24 cellular contexts compared by ENCODE assay signal in genomic region chr1:185938396-185938795, GRCh38.
DNase-seq lines count a peak whose midpoint lies in the region; ATAC-seq, FAIRE-seq and TF ChIP-seq lines count a peak whose summit lies in the region.
"Had no signal": no experiment of that assay in that cellular context is flagged by ENCODE, and none has a peak within 500 bp of the region (broad histone marks: within the 10 kb centered on the region; RNA-seq: fewer than 3 reads in every experiment).

No MANE protein-coding gene starts in this region.

- no peak overlapping the region for H2AK5ac ChIP-seq in IMR-90 (ENCODE audit: low read depth, low read length)

- CTCF ChIA-PET in IMR-90 (lab: Yijun Ruan, JAX): no interaction called here

- no peak overlapping the region for H2BK15ac ChIP-seq in IMR-90 (ENCODE audit: low read depth, low read length)

- H2AFZ ChIP-seq in IMR-90 (replicated peaks; ENCODE audit: low read length, poor library complexity) (no peak overlapping the region), astrocyte (ENCODE audit: low read depth, low read length) (no peak overlapping the region)

- TF ChIP-seq CTCF in IMR-90 (conservative IDR thresholded peaks at IDR 0.05; ENCODE audit: low read depth, low read length) (no peak), astrocyte (IDR thresholded peaks at IDR 0.05; ENCODE audit: insufficient read depth, low read depth, low read length) (no peak)

- no peaks in the 10 kb centered on the region for H3K27me3 Mint-ChIP-seq in astrocyte (ENCODE audit: low read depth, unreplicated experiment)
- H3K27me3 Mint-ChIP-seq: progenitor cell of endocrine pancreas had no signal

- H3K27ac ChIP-seq in IMR-90 (ENCODE audit: insufficient read depth, low read length) (no peak overlapping the region), astrocyte (ENCODE audit: low read depth, low read length) (no peak overlapping the region)
- H3K27ac ChIP-seq: 22Rv1, skin epidermis, upper lobe of right lung had no signal

- H2BK120ac ChIP-seq in IMR-90 (ENCODE audit: low read depth, low read length): no peak overlapping the region

- H3K18ac ChIP-seq in IMR-90 (ENCODE audit: low read depth, low read length): no peak overlapping the region

- FAIRE-seq in astrocyte (lab: Jason Lieb, UNC): no peak

- H3K4me2 ChIP-seq in IMR-90 (ENCODE audit: low read depth, low read length) (peak overlapping the region; percentile 40; the same call in 1 of the 2 replicates), astrocyte (ENCODE audit: low read length) (no peak overlapping the region)

- no peak for ATAC-seq in IMR-90 (ENCODE audit: low read depth)
- ATAC-seq in HG03571 (IDR thresholded peaks at IDR 0.05; ENCODE audit: unreplicated experiment): no peak
- ATAC-seq: activated CD8-positive, alpha-beta T cell treated with anti-CD3 and anti-CD28 coated beads, Interleukin-2, amount 10 ng/mL, durations not matched to agents 7 days and 5 days; activated naive CD4-positive, alpha-beta T cell treated with anti-CD3 and anti-CD28 coated beads, Interleukin-2, amount 50 U/mL, for 72 hours; activated T-cell treated with anti-CD3 and anti-CD28 coated beads, Interleukin-2, amount 50 U/mL, for 4 hours; left colon; upper lobe of right lung had no signal

- no peak overlapping the region for H3K4me3 ChIP-seq in IMR-90 (ENCODE audit: insufficient read depth, low read depth, low read length)
- no peak overlapping the region for H3K4me3 ChIP-seq in astrocyte (ENCODE audit: insufficient read depth, low read depth, low read length)
- H3K4me3 ChIP-seq: skin epidermis, upper lobe of right lung had no signal

- no peak overlapping the region for H2BK5ac ChIP-seq in IMR-90 (ENCODE audit: low read depth, low read length, poor library complexity, severe bottlenecking)

- H3K27ac Mint-ChIP-seq in astrocyte (ENCODE audit: unreplicated experiment): peak overlapping the region; percentile 18
- H3K27ac Mint-ChIP-seq: activated CD8-positive, alpha-beta T cell treated with anti-CD3 and anti-CD28 coated beads, Interleukin-2, amount 10 ng/mL, durations not matched to agents 7 days and 5 days; activated naive CD4-positive, alpha-beta T cell treated with anti-CD3 and anti-CD28 coated beads, Interleukin-2, amount 50 U/mL, for 72 hours; brain; nephron progenitor cell; progenitor cell of endocrine pancreas had no signal

- H3K23ac ChIP-seq in IMR-90 (ENCODE audit: low read depth, low read length): no peak overlapping the region

- H3K36me3 ChIP-seq in IMR-90 (ENCODE audit: control insufficient read depth, insufficient read depth, low read length): no peaks in the 10 kb centered on the region
- no peaks in the 10 kb centered on the region for H3K36me3 ChIP-seq in astrocyte (ENCODE audit: insufficient read depth, low read length)
- H3K36me3 ChIP-seq: upper lobe of right lung had no signal

- no peak overlapping the region for H4K8ac ChIP-seq in IMR-90 (ENCODE audit: low read depth in 2 of 2, low read length in 2 of 2)

- H3K56ac ChIP-seq in IMR-90 (ENCODE audit: extremely low read depth, insufficient read depth, low read length): no peak overlapping the region

- no peak overlapping the region for H2AK9ac ChIP-seq in IMR-90 (replicated peaks; ENCODE audit: low read depth, low read length, poor library complexity)

- dilution Hi-C loops in IMR-90 (cut with HindIII; ENCODE audit: low sequenced_read_pairs, unreplicated experiment): no loop called here

- BruUV-seq in IMR-90 (replicated peaks; lab: Mats Ljungman, UMichigan): no TSS peak

- H3K9me1 ChIP-seq in IMR-90 (ENCODE audit: insufficient read depth, low read length): no peaks in the 10 kb centered on the region

- in situ Hi-C loops in IMR-90 (cut with MboI; ENCODE audit: low sequenced_read_pairs): no loop called here

- H3K36me3 Mint-ChIP-seq in astrocyte (ENCODE audit: low read depth, unreplicated experiment): no peaks in the 10 kb centered on the region
- H3K36me3 Mint-ChIP-seq: activated naive CD4-positive, alpha-beta T cell treated with anti-CD3 and anti-CD28 coated beads, Interleukin-2, amount 50 U/mL, for 72 hours; brain had no signal

- no peak overlapping the region for H4K91ac ChIP-seq in IMR-90 (ENCODE audit: insufficient read depth, low read depth, low read length)

- H3K4ac ChIP-seq in IMR-90 (ENCODE audit: low read depth, low read length): no peak overlapping the region

- intact Hi-C loops in IMR-90 (cut with micrococcal nuclease): no loop called here

- TF ChIP-seq RAD21 in IMR-90 (IDR thresholded peaks at IDR 0.05; ENCODE audit: low read length): no peak

- no peak for TF ChIP-seq POLR2A in IMR-90 (IDR thresholded peaks at IDR 0.05; ENCODE audit: low read depth, low read length)

- DNase-seq in DMS 273 (lab: John Stamatoyannopoulos, UW; ENCODE audit: unreplicated experiment) (peak; percentile 31), DMS 273 treated with DMSO at 0.1 percent for 48 hours (lab: John Stamatoyannopoulos, UW) (no peak), IMR-90 (peak; percentile 4), astrocyte (ENCODE audit: low read depth) (peak; percentile 33), iris pigment epithelial cell (ENCODE audit: low read depth) (peak; percentile 10), NCI-H146 treated with DMSO at 0.1 percent for 48 hours (lab: John Stamatoyannopoulos, UW; ENCODE audit: unreplicated experiment) (no peak)
- no peak for DNase-seq in central memory CD4-positive, alpha-beta T cell
- DNase-seq: activated CD8-positive, alpha-beta T cell treated with anti-CD3 and anti-CD28 coated beads, Interleukin-2, amount 10 ng/mL, durations not matched to agents 7 days and 5 days; activated T-cell treated with anti-CD3 and anti-CD28 coated beads, Interleukin-2, amount 50 U/mL, for 4 hours; foreskin fibroblast; HCEC 1CT; left colon; NCI-H2081; nephron progenitor cell; OCI-M1; SIG-M5; stimulated activated CD4-positive, alpha-beta T cell treated with anti-CD3 and anti-CD28 coated beads, Interleukin-4, amount 100 ng/mL, for 24 hours; upper lobe of right lung had no signal

- H4K20me1 ChIP-seq in IMR-90 (ENCODE audit: insufficient read depth, low read length) (no peaks in the 10 kb centered on the region), astrocyte (ENCODE audit: insufficient read depth, low read length) (no peaks in the 10 kb centered on the region)

- H4K5ac ChIP-seq in IMR-90 (ENCODE audit: low read depth, low read length): no peak overlapping the region

- no peaks in the 10 kb centered on the region for H3K79me1 ChIP-seq in IMR-90 (ENCODE audit: low read depth in 1 of 2, low read length in 2 of 2)

- no peaks in the 10 kb centered on the region for H3K79me2 ChIP-seq in astrocyte (ENCODE audit: insufficient read depth, low read length)

- H3K9ac ChIP-seq in IMR-90 (ENCODE audit: low read depth, low read length) (no peak overlapping the region), astrocyte (ENCODE audit: low read length) (no peak overlapping the region)

- peaks cover 5% of the 10 kb centered on the region; the same call in 1 of the 2 replicates for H3K4me1 ChIP-seq in IMR-90 (ENCODE audit: control insufficient read depth, insufficient read depth, low read length)
- peaks cover 5% of the 10 kb centered on the region for H3K4me1 ChIP-seq in astrocyte (ENCODE audit: insufficient read depth, low read length)
- H3K4me1 ChIP-seq: upper lobe of right lung had no signal

- H3K4me3 Mint-ChIP-seq in astrocyte (ENCODE audit: unreplicated experiment): no peak overlapping the region
- H3K4me3 Mint-ChIP-seq: activated CD8-positive, alpha-beta T cell treated with anti-CD3 and anti-CD28 coated beads, Interleukin-2, amount 10 ng/mL, durations not matched to agents 7 days and 5 days; activated T-cell treated with anti-CD3 and anti-CD28 coated beads, Interleukin-2, amount 50 U/mL, for 4 hours; brain; nephron progenitor cell had no signal

- H3K9me3 ChIP-seq in IMR-90 (ENCODE audit: control insufficient read depth, insufficient read depth, low read length) (peaks cover 2% of the 10 kb centered on the region; the same call in 1 of the 2 replicates), astrocyte (ENCODE audit: insufficient read depth, low read depth, low read length) (no peaks in the 10 kb centered on the region)

- POLR2A ChIA-PET in IMR-90 (lab: Charles Lee; ENCODE audit: unreplicated experiment): no interaction called here

- no peaks in the 10 kb centered on the region for H3K27me3 ChIP-seq in IMR-90 (ENCODE audit: control insufficient read depth, insufficient read depth, low read length)
- no peaks in the 10 kb centered on the region for H3K27me3 ChIP-seq in astrocyte (ENCODE audit: insufficient read depth, low read length)
- H3K27me3 ChIP-seq: upper lobe of right lung had no signal

- no peak overlapping the region for H3K14ac ChIP-seq in IMR-90 (replicated peaks; ENCODE audit: low read depth, low read length)

- H2BK20ac ChIP-seq in IMR-90 (ENCODE audit: low read depth, low read length): no peak overlapping the region

- H3K4me1 Mint-ChIP-seq in astrocyte (ENCODE audit: low read depth, unreplicated experiment): peaks cover 11% of the 10 kb centered on the region
- H3K4me1 Mint-ChIP-seq: nephron progenitor cell had no signal

- H3K9me3 Mint-ChIP-seq in astrocyte (ENCODE audit: unreplicated experiment): peaks cover 2% of the 10 kb centered on the region

- WGBS in IMR-90 (ENCODE audit: extremely low coverage in 2 of 2, insufficient read length in 1 of 2), 2 experiments: no CpG with 5 or more reads among the region's 2 CpGs

TF ChIP-seq in IMR-90, 13 proteins besides CTCF, POLR2A, EP300 and RAD21 (continues in another document):
- TF ChIP-seq CHD1 (IDR thresholded peaks at IDR 0.05; ENCODE audit: low read depth, low read length) (no peak), MAZ (IDR thresholded peaks at IDR 0.05; ENCODE audit: borderline replicate concordance, low read depth, low read length) (no peak), NFE2L2 (IDR thresholded peaks at IDR 0.05; ENCODE audit: low read depth, low read length) (no peak), SMC3 (IDR thresholded peaks at IDR 0.05; ENCODE audit: low read depth, low read length) (no peak), RCOR1 (IDR thresholded peaks at IDR 0.05; ENCODE audit: insufficient replicate concordance, low read length) (no peak), ELK1 (IDR thresholded peaks at IDR 0.05; ENCODE audit: borderline replicate concordance, low read depth, low read length) (no peak)

Comparison
In these comparisons a context has a peak if more than half of its experiments do, and no peak if none do; other contexts are left out.
1. DNase-seq: peak in DMS 273 (single experiment), IMR-90 (single experiment), astrocyte (single experiment) and iris pigment epithelial cell (single experiment); none in DMS 273 treated with DMSO at 0.1 percent for 48 hours (single experiment), central memory CD4-positive, alpha-beta T cell (single experiment) and NCI-H146 treated with DMSO at 0.1 percent for 48 hours (single experiment).